Comparison of ENCODE assay signal across 14 cellular contexts in genomic region chr5:9121597-9121996, GRCh38.
A peak's percentile ranks its signal among the peaks of the same experiment; 100 is the strongest.
DNase-seq lines count a peak whose midpoint lies in the region; ATAC-seq, FAIRE-seq and TF ChIP-seq lines count a peak whose summit lies in the region.
"Had no signal": no experiment of that assay in that cellular context is flagged by ENCODE, and none has a peak within 500 bp of the region (broad histone marks: within the 10 kb centered on the region; RNA-seq: fewer than 3 reads in every experiment).

No MANE protein-coding gene starts in this region.

- no peaks in the 10 kb centered on the region for H4K20me1 ChIP-seq in mammary epithelial cell (ENCODE audit: insufficient read depth, low read length)
- H4K20me1 ChIP-seq: BLaER1 had no signal

- WGBS in mammary epithelial cell (ENCODE audit: low coverage, missing lambda C conversion rate), result 10% methylated on average over 1 of the region's 1 CpG
- WGBS in right lobe of liver (ENCODE audit: insufficient coverage, low coverage, low lambda C conversion rate, missing lambda C conversion rate), result 30% methylated on average over 1 of the region's 1 CpG

- dilution Hi-C loops in mammary epithelial cell (cut with HindIII; ENCODE audit: low sequenced_read_pairs), result no loop called here

- H3K9ac ChIP-seq in mammary epithelial cell (ENCODE audit: insufficient read depth, low read length), result no peak overlapping the region
- H3K9ac ChIP-seq: BLaER1 had no signal

- CTCF ChIA-PET in mammary epithelial cell (lab: Charles Lee; ENCODE audit: low non-redundant PET), result no interaction called here

- H3K36me3 ChIP-seq in mammary epithelial cell (ENCODE audit: insufficient read depth, low read length) (no peaks in the 10 kb centered on the region), breast epithelium (peaks cover 6% of the 10 kb centered on the region), bronchial epithelial cell (ENCODE audit: control insufficient read depth, insufficient read depth, low read length) (no peaks in the 10 kb centered on the region), right lobe of liver (no peaks in the 10 kb centered on the region)
- H3K36me3 ChIP-seq: BLaER1 had no signal

- no peak for TF ChIP-seq CTCF in mammary epithelial cell (conservative IDR thresholded peaks at IDR 0.05 in 1 of 2, IDR thresholded peaks at IDR 0.05 in 1 of 2; ENCODE audit: extremely low read depth in 1 of 2, insufficient read depth in 1 of 2, low read depth in 1 of 2, low read length in 2 of 2)
- no peak for TF ChIP-seq CTCF in breast epithelium (IDR thresholded peaks at IDR 0.05)
- no peak for TF ChIP-seq CTCF in bronchial epithelial cell (IDR thresholded peaks at IDR 0.05; ENCODE audit: insufficient read depth, low read length, severe bottlenecking)
- TF ChIP-seq CTCF in right lobe of liver (IDR thresholded peaks at IDR 0.05), result no peak

- no peak for DNase-seq in mammary epithelial cell
- DNase-seq in breast epithelium (ENCODE audit: low spot score in 2 of 2), result no peak
- DNase-seq in bronchial epithelial cell (ENCODE audit: low read depth), result peak; percentile 15
- DNase-seq in right lobe of liver, result no peak
- DNase-seq in HT-29 (ENCODE audit: low spot score), result no peak
- DNase-seq in CD1c-positive myeloid dendritic cell (ENCODE audit: extremely low spot score), result no peak
- DNase-seq: 8988T; AML-193; CD4-positive, CD25-positive, alpha-beta regulatory T cell; GF-D8; H7 had no signal

- no TSS peak for BruUV-seq in mammary epithelial cell (replicated peaks; lab: Mats Ljungman, UMichigan)

- TF ChIP-seq POLR2A in breast epithelium (IDR thresholded peaks at IDR 0.05), result no peak
- no peak for TF ChIP-seq POLR2A in right lobe of liver (IDR thresholded peaks at IDR 0.05)

- H3K4me1 ChIP-seq in mammary epithelial cell (ENCODE audit: insufficient read depth, low read length), result peaks cover 7% of the 10 kb centered on the region
- H3K4me1 ChIP-seq in breast epithelium, result no peaks in the 10 kb centered on the region
- H3K4me1 ChIP-seq in right lobe of liver, result no peaks in the 10 kb centered on the region
- H3K4me1 ChIP-seq: BLaER1 had no signal

- FAIRE-seq in bronchial epithelial cell (lab: Jason Lieb, UNC), result no peak

- no peaks in the 10 kb centered on the region for H3K9me3 ChIP-seq in mammary epithelial cell (replicated peaks; ENCODE audit: insufficient read depth, low read length)
- no peaks in the 10 kb centered on the region for H3K9me3 ChIP-seq in breast epithelium
- H3K9me3 ChIP-seq in right lobe of liver, result no peaks in the 10 kb centered on the region
- H3K9me3 ChIP-seq: BLaER1 had no signal

- no peaks in the 10 kb centered on the region for H3K27me3 ChIP-seq in mammary epithelial cell (ENCODE audit: insufficient read depth, low read length)
- no peaks in the 10 kb centered on the region for H3K27me3 ChIP-seq in breast epithelium
- no peaks in the 10 kb centered on the region for H3K27me3 ChIP-seq in bronchial epithelial cell (ENCODE audit: control insufficient read depth, insufficient read depth, low read length)
- H3K27me3 ChIP-seq in right lobe of liver, result no peaks in the 10 kb centered on the region
- H3K27me3 ChIP-seq: BLaER1 had no signal

- no peaks in the 10 kb centered on the region for H3K79me2 ChIP-seq in mammary epithelial cell (ENCODE audit: insufficient read depth, low read length)

- H3K4me2 ChIP-seq in mammary epithelial cell (ENCODE audit: insufficient read depth, low read depth, low read length), result no peak overlapping the region
- H3K4me2 ChIP-seq: BLaER1, GM23338 had no signal

- no peak overlapping the region for H3K4me3 ChIP-seq in mammary epithelial cell (replicated peaks in 1 of 3; ENCODE audit: insufficient read depth in 1 of 3, low read depth in 2 of 3, low read length in 3 of 3)
- no peak overlapping the region for H3K4me3 ChIP-seq in breast epithelium
- H3K4me3 ChIP-seq in bronchial epithelial cell (ENCODE audit: low read depth, low read length), result no peak overlapping the region
- no peak overlapping the region for H3K4me3 ChIP-seq in right lobe of liver
- H3K4me3 ChIP-seq: BLaER1, GM23338 had no signal

- H3K27ac ChIP-seq in mammary epithelial cell (ENCODE audit: insufficient read depth, low read depth, low read length) (no peak overlapping the region), breast epithelium (no peak overlapping the region), right lobe of liver (no peak overlapping the region)
- H3K27ac ChIP-seq: BLaER1 had no signal

- in situ Hi-C loops in mammary epithelial cell (cut with MboI; ENCODE audit: low sequenced_read_pairs in 2 of 2), result no loop called here

- intact Hi-C loops in mammary epithelial cell (cut with micrococcal nuclease), result no loop called here
- intact Hi-C loops in breast epithelium (cut with DNase I; ENCODE audit: low total_unique reads), result no loop called here
- intact Hi-C loops in right lobe of liver (cut with DNase I), result no loop called here

- peak overlapping the region; percentile 51 for H2AFZ ChIP-seq in mammary epithelial cell (ENCODE audit: low read depth, low read length)
- H2AFZ ChIP-seq: GM23338 had no signal

- ATAC-seq in right lobe of liver (peak in 3 of 4 donors; percentile 36 to 82 (median 78)), GM18873 (IDR thresholded peaks at IDR 0.05; ENCODE audit: low FRiP score, unreplicated experiment) (no peak)
- ATAC-seq: GM23338 had no signal
